Comparison of ENCODE assay signal across 9 cellular contexts in the genomic region with DNA sequence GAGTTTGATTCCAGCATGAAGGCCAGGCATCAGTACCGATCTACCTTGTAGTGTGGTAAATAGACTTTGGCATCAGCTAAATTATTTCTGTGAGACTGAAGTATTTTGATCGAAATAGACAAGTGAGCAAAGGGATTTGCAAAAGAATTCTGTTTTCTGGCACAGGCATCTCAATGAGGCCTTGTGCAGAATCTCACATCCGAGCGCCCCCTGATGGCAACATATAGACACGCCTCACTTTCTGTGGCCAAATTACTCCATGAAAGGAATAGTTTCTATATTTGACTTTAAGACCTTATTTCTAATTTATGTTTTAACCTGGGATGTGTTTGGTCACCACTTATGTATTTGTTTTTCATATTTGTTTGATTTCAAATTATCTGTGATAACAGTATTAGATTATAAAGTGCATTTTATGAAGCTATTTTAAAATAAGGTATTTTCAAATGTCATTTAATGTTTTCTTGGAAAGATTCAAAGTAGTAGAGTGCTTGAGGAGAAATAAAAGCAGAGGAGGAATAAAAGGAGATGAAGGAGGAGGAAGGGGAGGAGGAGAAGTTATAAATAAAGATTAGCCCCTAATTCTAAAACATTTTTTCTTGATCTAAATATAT.
DNase-seq lines count a peak whose midpoint lies in the region; ATAC-seq and TF ChIP-seq lines count a peak whose summit lies in the region.
"Had no signal": no experiment of that assay in that cellular context is flagged by ENCODE, and none has a peak within 500 bp of the region (broad histone marks: within the 10 kb centered on the region; RNA-seq: fewer than 3 reads in every experiment).

No MANE protein-coding gene starts in this region.

- no peaks in the 10 kb centered on the region for H3K79me2 ChIP-seq in Karpas-422 (ENCODE audit: low read length)

- H3K27me3 Mint-ChIP-seq in activated CD4-positive, alpha-beta T cell treated with anti-CD3 and anti-CD28 coated beads for 36 hours = peaks cover 6% of the 10 kb centered on the region
- no peaks in the 10 kb centered on the region for H3K27me3 Mint-ChIP-seq in activated CD8-positive, alpha-beta T cell treated with anti-CD3 and anti-CD28 coated beads for 36 hours
- peaks cover 1 to 32% (median 5%) of the 10 kb centered on the region in 5 donors for H3K27me3 Mint-ChIP-seq in naive thymus-derived CD8-positive, alpha-beta T cell

- POLR2A ChIA-PET in activated CD4-positive, alpha-beta T cell treated with anti-CD3 and anti-CD28 coated beads for 36 hours (lab: Charles Lee) = no interaction called here
- POLR2A ChIA-PET in activated CD8-positive, alpha-beta T cell treated with anti-CD3 and anti-CD28 coated beads for 36 hours (lab: Charles Lee) = no interaction called here
- POLR2A ChIA-PET in naive thymus-derived CD8-positive, alpha-beta T cell (lab: Charles Lee) = no interaction called here

- H3K36me3 Mint-ChIP-seq in activated CD4-positive, alpha-beta T cell treated with anti-CD3 and anti-CD28 coated beads for 36 hours (ENCODE audit: low read depth) = no peaks in the 10 kb centered on the region
- H3K36me3 Mint-ChIP-seq in activated CD8-positive, alpha-beta T cell treated with anti-CD3 and anti-CD28 coated beads for 36 hours (ENCODE audit: low read depth) = no peaks in the 10 kb centered on the region
- no peaks in the 10 kb centered on the region for H3K36me3 Mint-ChIP-seq in naive thymus-derived CD8-positive, alpha-beta T cell
- H3K36me3 Mint-ChIP-seq: activated naive CD4-positive, alpha-beta T cell treated with anti-CD3 and anti-CD28 coated beads, Interleukin-2, amount 50 U/mL, for 24 hours had no signal

- peak; percentile 59 for TF ChIP-seq CTCF in activated CD8-positive, alpha-beta T cell treated with anti-CD3 and anti-CD28 coated beads for 36 hours (IDR thresholded peaks at IDR 0.05)
- TF ChIP-seq CTCF in suprapubic skin (IDR thresholded peaks at IDR 0.05) = peak in 1 of 2 donors; percentile 12

- H3K9ac ChIP-seq in Karpas-422 (ENCODE audit: low read length) = no peak overlapping the region

- no peaks in the 10 kb centered on the region for H3K9me2 ChIP-seq in Karpas-422 (replicated peaks; ENCODE audit: insufficient read depth, low read length)

- H3K9me3 ChIP-seq in Karpas-422 (ENCODE audit: low read length) (no peaks in the 10 kb centered on the region), suprapubic skin (no peaks in the 10 kb centered on the region)

- CTCF ChIA-PET in activated CD4-positive, alpha-beta T cell treated with anti-CD3 and anti-CD28 coated beads for 36 hours (lab: Charles Lee) = interaction anchor here (0.6 to 1.1 kb wide), 3 partner anchors 10 to 823 kb away, joined by 3 to 4 read pairs (median 3); no protein-coding TSS in a partner anchor
- CTCF ChIA-PET in activated CD8-positive, alpha-beta T cell treated with anti-CD3 and anti-CD28 coated beads for 36 hours (lab: Charles Lee) = interaction anchor here (0.7 to 0.8 kb wide), 3 partner anchors 11 to 58 kb away, joined by 3 to 4 read pairs (median 3); no protein-coding TSS in a partner anchor

- no peak for ATAC-seq in activated CD4-positive, alpha-beta T cell treated with anti-CD3 and anti-CD28 coated beads for 36 hours
- ATAC-seq in activated CD8-positive, alpha-beta T cell treated with anti-CD3 and anti-CD28 coated beads for 36 hours = no peak
- ATAC-seq in naive thymus-derived CD8-positive, alpha-beta T cell = no peak

- no peaks in the 10 kb centered on the region for H3K4me1 Mint-ChIP-seq in activated CD4-positive, alpha-beta T cell treated with anti-CD3 and anti-CD28 coated beads for 36 hours
- no peaks in the 10 kb centered on the region for H3K4me1 Mint-ChIP-seq in activated CD8-positive, alpha-beta T cell treated with anti-CD3 and anti-CD28 coated beads for 36 hours (ENCODE audit: low read depth)
- no peaks in the 10 kb centered on the region for H3K4me1 Mint-ChIP-seq in naive thymus-derived CD8-positive, alpha-beta T cell
- H3K4me1 Mint-ChIP-seq: activated naive CD4-positive, alpha-beta T cell treated with anti-CD3 and anti-CD28 coated beads, Interleukin-2, amount 50 U/mL, for 24 hours had no signal

- WGBS in suprapubic skin = 5% methylated on average over 5 of the region's 5 CpGs

- no peaks in the 10 kb centered on the region for H3K9me3 Mint-ChIP-seq in activated CD4-positive, alpha-beta T cell treated with anti-CD3 and anti-CD28 coated beads for 36 hours (ENCODE audit: low read depth)
- H3K9me3 Mint-ChIP-seq in activated CD8-positive, alpha-beta T cell treated with anti-CD3 and anti-CD28 coated beads for 36 hours = no peaks in the 10 kb centered on the region
- peaks cover 0 to 10% (median 0%) of the 10 kb centered on the region in 9 donors for H3K9me3 Mint-ChIP-seq in naive thymus-derived CD8-positive, alpha-beta T cell
- H3K9me3 Mint-ChIP-seq: activated naive CD4-positive, alpha-beta T cell treated with anti-CD3 and anti-CD28 coated beads, Interleukin-2, amount 50 U/mL, for 24 hours had no signal

- H3K4me3 ChIP-seq in Karpas-422 (ENCODE audit: low read length) = no peak overlapping the region
- no peak overlapping the region for H3K4me3 ChIP-seq in suprapubic skin

- DNase-seq in activated CD4-positive, alpha-beta T cell treated with anti-CD3 and anti-CD28 coated beads for 36 hours = peak; percentile 39
- DNase-seq in activated CD4-positive, alpha-beta T cell treated with anti-CD3 and anti-CD28 coated beads, Interleukin-2, amount 50 U/mL, for 4 hours = no peak
- DNase-seq in Karpas-422 (peak; percentile 82), iris pigment epithelial cell (ENCODE audit: low read depth) (peak; percentile 61), NCI-H2029 (lab: John Stamatoyannopoulos, UW) (no peak), suprapubic skin (ENCODE audit: low spot score in 2 of 2) (no peak)
- DNase-seq in activated CD8-positive, alpha-beta T cell treated with anti-CD3 and anti-CD28 coated beads for 36 hours = peak; percentile 28
- DNase-seq in naive thymus-derived CD8-positive, alpha-beta T cell = no peak

- H3K4me3 Mint-ChIP-seq in activated CD4-positive, alpha-beta T cell treated with anti-CD3 and anti-CD28 coated beads for 36 hours = no peak overlapping the region
- H3K4me3 Mint-ChIP-seq in activated CD8-positive, alpha-beta T cell treated with anti-CD3 and anti-CD28 coated beads for 36 hours = no peak overlapping the region
- H3K4me3 Mint-ChIP-seq in naive thymus-derived CD8-positive, alpha-beta T cell = no peak overlapping the region
- H3K4me3 Mint-ChIP-seq: activated naive CD4-positive, alpha-beta T cell treated with anti-CD3 and anti-CD28 coated beads, Interleukin-2, amount 50 U/mL, for 24 hours had no signal

- H3K27me3 ChIP-seq in Karpas-422 (ENCODE audit: low read length) = no peaks in the 10 kb centered on the region
- H3K27me3 ChIP-seq in suprapubic skin = no peaks in the 10 kb centered on the region

- intact Hi-C loops in activated CD4-positive, alpha-beta T cell treated with anti-CD3 and anti-CD28 coated beads for 36 hours (cut with DNase I, micrococcal nuclease) = no loop called here
- intact Hi-C loops in activated CD8-positive, alpha-beta T cell treated with anti-CD3 and anti-CD28 coated beads for 36 hours (cut with micrococcal nuclease) = no loop called here

- H3K36me3 ChIP-seq in Karpas-422 (ENCODE audit: insufficient read depth, low read length) (no peaks in the 10 kb centered on the region), suprapubic skin (no peaks in the 10 kb centered on the region)

- TF ChIP-seq EP300 in suprapubic skin (IDR thresholded peaks at IDR 0.05) = no peak

- H3K27ac Mint-ChIP-seq in activated CD4-positive, alpha-beta T cell treated with anti-CD3 and anti-CD28 coated beads for 36 hours = no peak overlapping the region
- no peak overlapping the region for H3K27ac Mint-ChIP-seq in activated CD8-positive, alpha-beta T cell treated with anti-CD3 and anti-CD28 coated beads for 36 hours
- no peak overlapping the region for H3K27ac Mint-ChIP-seq in naive thymus-derived CD8-positive, alpha-beta T cell
- H3K27ac Mint-ChIP-seq: activated naive CD4-positive, alpha-beta T cell treated with anti-CD3 and anti-CD28 coated beads, Interleukin-2, amount 50 U/mL, for 24 hours had no signal

- no peak overlapping the region for H2AFZ ChIP-seq in Karpas-422 (ENCODE audit: low read length)

- H3K4me2 ChIP-seq in Karpas-422 (ENCODE audit: low read depth, low read length, poor library complexity, severe bottlenecking) = no peak overlapping the region

- TF ChIP-seq POLR2A in suprapubic skin (IDR thresholded peaks at IDR 0.05) = no peak

- no peaks in the 10 kb centered on the region for H3K4me1 ChIP-seq in Karpas-422 (ENCODE audit: low read length)
- H3K4me1 ChIP-seq in suprapubic skin = no peaks in the 10 kb centered on the region

- H4K20me1 ChIP-seq in Karpas-422 (ENCODE audit: insufficient read depth, low read depth, low read length) = no peaks in the 10 kb centered on the region

- H3K27ac ChIP-seq in Karpas-422 (ENCODE audit: low read length) (no peak overlapping the region), suprapubic skin (no peak overlapping the region)

Comparison
In these comparisons a context has a peak if more than half of its experiments do, and no peak if none do; other contexts are left out.
1. DNase-seq: peak in activated CD4-positive, alpha-beta T cell treated with anti-CD3 and anti-CD28 coated beads for 36 hours (single experiment), Karpas-422 (single experiment), activated CD8-positive, alpha-beta T cell treated with anti-CD3 and anti-CD28 coated beads for 36 hours (single experiment) and iris pigment epithelial cell (single experiment); none in activated CD4-positive, alpha-beta T cell treated with anti-CD3 and anti-CD28 coated beads, Interleukin-2, amount 50 U/mL, for 4 hours (0 of 2), naive thymus-derived CD8-positive, alpha-beta T cell (0 of 10), NCI-H2029 (single experiment) and suprapubic skin (0 of 2).